Comparison of ENCODE assay signal across 13 cellular contexts in genomic region chr21:33657124-33657842, GRCh38. TPM values are rescaled to one million over a fixed set of nuclear protein-coding genes. Genes with fewer than 3 reads are reported as not detected.
DNase-seq lines count a peak whose midpoint lies in the region; ATAC-seq, FAIRE-seq and TF ChIP-seq lines count a peak whose summit lies in the region.
"Had no signal": no experiment of that assay in that cellular context is flagged by ENCODE, and none has a peak within 500 bp of the region (broad histone marks: within the 10 kb centered on the region; RNA-seq: fewer than 3 reads in every experiment).

No MANE protein-coding gene starts in this region.

- no peak for ATAC-seq in GM19023 (IDR thresholded peaks at IDR 0.05; ENCODE audit: unreplicated experiment)
- ATAC-seq: stimulated activated naive B cell treated with anti-CD40 and anti-IgM and Interleukin-4, amounts not matched to agents 10 μg/mL and 1 μg/mL and 100 μg/mL, for 72 hours had no signal

- H3K4me1 ChIP-seq in adrenal gland (replicated peaks in 1 of 2) (peaks cover 37 to 57% of the 10 kb centered on the region in 2 donors), hepatocyte (ENCODE audit: insufficient read depth) (peaks cover 15% of the 10 kb centered on the region), subcutaneous abdominal adipose tissue (ENCODE audit: control insufficient read depth in 5 of 5, insufficient read depth in 5 of 5, low read length in 5 of 5) (peaks cover 0 to 61% (median 55%) of the 10 kb centered on the region in 5 donors)

- peaks cover 92% of the 10 kb centered on the region for H3K79me2 ChIP-seq in hepatocyte

- intact Hi-C loops in adrenal gland (cut with DNase I) = loop anchor here in 1 of 2 donors (5.0 to 10.0 kb wide), 2 partner anchors 50 to 168 kb away; no protein-coding TSS in a partner anchor

- H3K27me3 ChIP-seq in adrenal gland = no peaks in the 10 kb centered on the region
- H3K27me3 ChIP-seq in hepatocyte = no peaks in the 10 kb centered on the region
- no peaks in the 10 kb centered on the region for H3K27me3 ChIP-seq in subcutaneous abdominal adipose tissue (ENCODE audit: control insufficient read depth in 5 of 5, insufficient read depth in 4 of 5, low read length in 5 of 5)

- H3K9me3 ChIP-seq in adrenal gland (replicated peaks in 1 of 3) (no peaks in the 10 kb centered on the region), hepatocyte (ENCODE audit: low read depth) (peaks cover 7% of the 10 kb centered on the region), subcutaneous abdominal adipose tissue (ENCODE audit: control insufficient read depth in 5 of 5, low read length in 5 of 5) (no peaks in the 10 kb centered on the region)

- H3K9me2 ChIP-seq in hepatocyte (replicated peaks; ENCODE audit: insufficient read depth) = no peaks in the 10 kb centered on the region

- TF ChIP-seq CTCF in adrenal gland (IDR thresholded peaks at IDR 0.05) = no peak
- TF ChIP-seq CTCF in hepatocyte (IDR thresholded peaks at IDR 0.05; ENCODE audit: poor library complexity) = no peak

- H3K27ac ChIP-seq in adrenal gland (peak overlapping the region in 4 of 5 donors; percentile 56 to 72 (median 66)), hepatocyte (peak overlapping the region; percentile 75), subcutaneous abdominal adipose tissue (ENCODE audit: low read depth, low read length) (peak overlapping the region; percentile 69)

- H2AFZ ChIP-seq in hepatocyte = no peak overlapping the region

- peak overlapping the region; percentile 54 for H3K4me2 ChIP-seq in hepatocyte

- FAIRE-seq in frontal cortex (lab: Jason Lieb, UNC) = no peak

- no peak overlapping the region for H3K9ac ChIP-seq in subcutaneous abdominal adipose tissue (ENCODE audit: low read length in 5 of 5)

- DNase-seq in NOMO-1 treated with DMSO at 0.1 percent for 48 hours (lab: John Stamatoyannopoulos, UW; ENCODE audit: unreplicated experiment) = peak; percentile 48
- no peak for DNase-seq in NOMO-1 treated with dmso at 0.1 percent for 144 hours (lab: John Stamatoyannopoulos, UW; ENCODE audit: unreplicated experiment)
- peak in 1 of 7 donors; percentile 39 for DNase-seq in adrenal gland
- DNase-seq in hepatocyte (ENCODE audit: low spot score) = no peak
- DNase-seq in NCI-H524 (lab: John Stamatoyannopoulos, UW) = no peak
- DNase-seq in frontal cortex (ENCODE audit: low spot score in 2 of 2) = no peak
- DNase-seq: amniotic stem cell; DMS153; NCI-H187; stimulated activated naive B cell treated with anti-CD40 and anti-IgM and Interleukin-4, amounts not matched to agents 10 μg/mL and 1 μg/mL and 100 μg/mL, for 72 hours; T1000 had no signal

- no peak overlapping the region for H3K4me3 ChIP-seq in adrenal gland
- H3K4me3 ChIP-seq in hepatocyte = no peak overlapping the region
- H3K4me3 ChIP-seq in subcutaneous abdominal adipose tissue (ENCODE audit: low read depth in 1 of 5, low read length in 5 of 5) = no peak overlapping the region

- H3K36me3 ChIP-seq in adrenal gland (replicated peaks in 1 of 2) = no peaks in the 10 kb centered on the region
- no peaks in the 10 kb centered on the region for H3K36me3 ChIP-seq in hepatocyte (replicated peaks; ENCODE audit: insufficient read depth, low read depth)
- H3K36me3 ChIP-seq in subcutaneous abdominal adipose tissue (ENCODE audit: control insufficient read depth in 5 of 5, insufficient read depth in 5 of 5, low read length in 5 of 5) = peaks cover 0 to 11% (median 0%) of the 10 kb centered on the region in 5 donors

- whole genome bisulfite sequencing in adrenal gland, 4 donors = 53 to 66% (median 62%) methylated on average over 7 to 8 of the region's 8 CpGs
- 55% methylated on average over 8 of the region's 8 CpGs for WGBS in hepatocyte (ENCODE audit: low lambda C conversion rate, missing lambda C conversion rate)

- no peaks in the 10 kb centered on the region for H4K20me1 ChIP-seq in hepatocyte (ENCODE audit: insufficient read depth, poor library complexity, severe bottlenecking)

- TF ChIP-seq POLR2A in adrenal gland (IDR thresholded peaks at IDR 0.05) = no peak

RNA-seq across cellular contexts. Expression of gene ITSN1, which starts 15.0 kb away (rescaled TPM):
- 10 to 100 TPM; 31.6 to 60.5 (median 42.4) TPM for total RNA-seq in adrenal gland
- polyA plus RNA-seq in adrenal gland = 10 to 100 TPM; 20.0 to 39.7 (median 34.7) TPM
- 46.0 and 46.1 TPM in 2 replicates for total RNA-seq in hepatocyte
- polyA plus RNA-seq in hepatocyte = 43.6 and 44.9 TPM in 2 replicates
- total RNA-seq in frontal cortex = 73.8 TPM

RNA-seq across cellular contexts. Expression of gene CRYZL1, which starts 15.7 kb away (rescaled TPM):
- total RNA-seq in adrenal gland (10 to 100 TPM; 14.0 to 37.4 (median 25.2) TPM), hepatocyte (14.6 and 29.7 TPM in 2 replicates), frontal cortex (68.9 TPM)
- polyA plus RNA-seq in adrenal gland (10 to 100 TPM; 35.8 to 69.5 (median 39.0) TPM), hepatocyte (41.5 and 49.8 TPM in 2 replicates)
